8 cellular contexts compared by ENCODE assay signal in genomic region chr7:129825554-129826267, GRCh38.
DNase-seq lines count a peak whose midpoint lies in the region; ATAC-seq and TF ChIP-seq lines count a peak whose summit lies in the region.

No MANE protein-coding gene starts in this region.

- H3K27ac ChIP-seq in coronary artery = peak overlapping the region; percentile 76 to 82

- DNase-seq in AG04449 (ENCODE audit: low read depth, low spot score) = no peak
- peak; percentile 92 for DNase-seq in NCI-H345 (lab: John Stamatoyannopoulos, UW)
- DNase-seq in activated CD4-positive, alpha-beta T cell treated with anti-CD3 and anti-CD28 coated beads for 48 hours = peak; percentile 93
- DNase-seq in coronary artery (ENCODE audit: low spot score) = peak; percentile 90
- peak; percentile 89 for DNase-seq in left lobe of liver (ENCODE audit: low spot score)
- peak; percentile 96 for DNase-seq in stimulated activated CD4-positive, alpha-beta T cell treated with anti-CD3 and anti-CD28 coated beads, Interleukin-2, amount 100 ng/mL, for 24 hours

- peak; percentile 75 for TF ChIP-seq CTCF in AG04449 (IDR thresholded peaks at IDR 0.05; ENCODE audit: insufficient read depth, low read length, missing control alignments)
- TF ChIP-seq CTCF in coronary artery (IDR thresholded peaks at IDR 0.05) = peak; percentile 99

- CTCF ChIA-PET in AG04449 (lab: Yijun Ruan, JAX) = interaction anchor here (0.6 to 11.2 kb wide), 47 partner anchors 9 to 607 kb away, joined by 3 to 202 read pairs (median 5); partner anchors contain the start of gene NRF1

- POLR2A ChIA-PET in AG04449 (lab: Yijun Ruan, JAX) = interaction anchor here (1.1 kb wide), 1 partner anchor 127 kb away, joined by 3 read pairs; the partner anchor contains the start of gene UBE2H

- ATAC-seq in GM18858 (IDR thresholded peaks at IDR 0.05; ENCODE audit: unreplicated experiment) (peak; percentile 49), HG03066 (IDR thresholded peaks at IDR 0.05; ENCODE audit: low read depth, unreplicated experiment) (peak; percentile 74), left lobe of liver (peak; percentile 90)

- H3K4me3 ChIP-seq in AG04449 (ENCODE audit: low read depth, low read length) = peak overlapping the region; percentile 74
- H3K4me3 ChIP-seq in coronary artery = peak overlapping the region; percentile 89
